In genomic region chr16:8885674-8886592, GRCh38 we compare ENCODE assay signal across 1 cellular context.
TF ChIP-seq lines count a peak whose summit lies in the region.

No MANE protein-coding gene starts in this region.

TF ChIP-seq in HepG2, 621 proteins besides CTCF, POLR2A, EP300 and RAD21 (continued from another document and continues in another):
- TF ChIP-seq, protein P1, sequence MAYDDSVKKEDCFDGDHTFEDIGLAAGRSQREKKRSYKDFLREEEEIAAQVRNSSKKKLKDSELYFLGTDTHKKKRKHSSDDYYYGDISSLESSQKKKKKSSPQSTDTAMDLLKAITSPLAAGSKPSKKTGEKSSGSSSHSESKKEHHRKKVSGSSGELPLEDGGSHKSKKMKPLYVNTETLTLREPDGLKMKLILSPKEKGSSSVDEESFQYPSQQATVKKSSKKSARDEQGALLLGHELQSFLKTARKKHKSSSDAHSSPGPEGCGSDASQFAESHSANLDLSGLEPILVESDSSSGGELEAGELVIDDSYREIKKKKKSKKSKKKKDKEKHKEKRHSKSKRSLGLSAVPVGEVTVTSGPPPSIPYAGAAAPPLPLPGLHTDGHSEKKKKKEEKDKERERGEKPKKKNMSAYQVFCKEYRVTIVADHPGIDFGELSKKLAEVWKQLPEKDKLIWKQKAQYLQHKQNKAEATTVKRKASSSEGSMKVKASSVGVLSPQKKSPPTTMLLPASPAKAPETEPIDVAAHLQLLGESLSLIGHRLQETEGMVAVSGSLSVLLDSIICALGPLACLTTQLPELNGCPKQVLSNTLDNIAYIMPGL (CRISPR knock-in tag; IDR thresholded peaks at IDR 0.05; ENCODE audit: borderline replicate concordance in 1 of 2, low read depth in 1 of 2), result no peak
- TF ChIP-seq KAT7 (CRISPR knock-in tag; IDR thresholded peaks at IDR 0.05; ENCODE audit: borderline replicate concordance) (no peak), ATRX (CRISPR knock-in tag; IDR thresholded peaks at IDR 0.05; ENCODE audit: borderline replicate concordance) (no peak), HMG20A (CRISPR knock-in tag; IDR thresholded peaks at IDR 0.05; ENCODE audit: borderline replicate concordance) (no peak), HNRNPL (IDR thresholded peaks at IDR 0.05; ENCODE audit: low read depth, low read length) (peak; percentile 83), SATB2 (CRISPR knock-in tag; IDR thresholded peaks at IDR 0.05) (no peak), JDP2 (CRISPR knock-in tag; IDR thresholded peaks at IDR 0.05; ENCODE audit: borderline replicate concordance) (no peak), ATF6 (CRISPR knock-in tag; conservative IDR thresholded peaks at IDR 0.05) (no peak), ZNF224 (CRISPR knock-in tag; IDR thresholded peaks at IDR 0.05) (peak; percentile 59; the same call in 1 of the 2 replicates), DPF2 (CRISPR knock-in tag; IDR thresholded peaks at IDR 0.05; ENCODE audit: borderline replicate concordance, low read depth) (no peak), ZBTB7A (CRISPR knock-in tag; IDR thresholded peaks at IDR 0.05) (0 out of 2 replicates have a peak, but pooled peaks have one; percentile 60), ZNF720 (CRISPR knock-in tag; IDR thresholded peaks at IDR 0.05) (no peak), KDM6A (CRISPR knock-in tag; IDR thresholded peaks at IDR 0.05; ENCODE audit: low read depth) (no peak), ZNF33A (CRISPR knock-in tag; IDR thresholded peaks at IDR 0.05; ENCODE audit: borderline replicate concordance) (no peak), KLF13 (CRISPR knock-in tag; IDR thresholded peaks at IDR 0.05) (no peak), PHF8 (CRISPR knock-in tag; IDR thresholded peaks at IDR 0.05) (no peak; the same call in 1 of the 2 replicates), EEA1 (CRISPR knock-in tag; IDR thresholded peaks at IDR 0.05; ENCODE audit: borderline replicate concordance) (no peak), SRSF1 (optimal IDR thresholded peaks at IDR 0.05; ENCODE audit: low read depth, low read length) (peak; percentile 76), U2AF2 (IDR thresholded peaks at IDR 0.05; ENCODE audit: low read depth, low read length) (no peak), IRF2 (CRISPR knock-in tag; IDR thresholded peaks at IDR 0.05) (no peak), MYPOP (CRISPR knock-in tag; IDR thresholded peaks at IDR 0.05) (peak; percentile 6; the same call in 1 of the 2 replicates), ZNF260 (CRISPR knock-in tag; IDR thresholded peaks at IDR 0.05; ENCODE audit: borderline replicate concordance, low read depth) (no peak), ARNT2 (CRISPR knock-in tag; IDR thresholded peaks at IDR 0.05; ENCODE audit: low read depth) (0 out of 2 replicates have a peak, but pooled peaks have one; percentile 14), USF2 (IDR thresholded peaks at IDR 0.05; ENCODE audit: low read depth, low read length) (no peak), USF2 (CRISPR knock-in tag; IDR thresholded peaks at IDR 0.05; ENCODE audit: borderline replicate concordance) (no peak), MIXL1 (CRISPR knock-in tag; IDR thresholded peaks at IDR 0.05) (no peak), JUND (CRISPR knock-in tag; IDR thresholded peaks at IDR 0.05) (no peak; the same call in 1 of the 2 replicates), ZNF619 (CRISPR knock-in tag; IDR thresholded peaks at IDR 0.05) (no peak), STAT5B (CRISPR knock-in tag; IDR thresholded peaks at IDR 0.05) (no peak), NR2C2 (CRISPR knock-in tag; IDR thresholded peaks at IDR 0.05; ENCODE audit: borderline replicate concordance) (no peak), MYNN (CRISPR knock-in tag; IDR thresholded peaks at IDR 0.05; ENCODE audit: low read depth) (no peak), NFYC (CRISPR knock-in tag; IDR thresholded peaks at IDR 0.05) (no peak), RFX1 (IDR thresholded peaks at IDR 0.05) (no peak)
- TF ChIP-seq, protein P2, sequence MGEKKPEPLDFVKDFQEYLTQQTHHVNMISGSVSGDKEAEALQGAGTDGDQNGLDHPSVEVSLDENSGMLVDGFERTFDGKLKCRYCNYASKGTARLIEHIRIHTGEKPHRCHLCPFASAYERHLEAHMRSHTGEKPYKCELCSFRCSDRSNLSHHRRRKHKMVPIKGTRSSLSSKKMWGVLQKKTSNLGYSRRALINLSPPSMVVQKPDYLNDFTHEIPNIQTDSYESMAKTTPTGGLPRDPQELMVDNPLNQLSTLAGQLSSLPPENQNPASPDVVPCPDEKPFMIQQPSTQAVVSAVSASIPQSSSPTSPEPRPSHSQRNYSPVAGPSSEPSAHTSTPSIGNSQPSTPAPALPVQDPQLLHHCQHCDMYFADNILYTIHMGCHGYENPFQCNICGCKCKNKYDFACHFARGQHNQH (CRISPR knock-in tag; IDR thresholded peaks at IDR 0.05), result no peak; the same call in 1 of the 2 replicates
- TF ChIP-seq, protein P3, sequence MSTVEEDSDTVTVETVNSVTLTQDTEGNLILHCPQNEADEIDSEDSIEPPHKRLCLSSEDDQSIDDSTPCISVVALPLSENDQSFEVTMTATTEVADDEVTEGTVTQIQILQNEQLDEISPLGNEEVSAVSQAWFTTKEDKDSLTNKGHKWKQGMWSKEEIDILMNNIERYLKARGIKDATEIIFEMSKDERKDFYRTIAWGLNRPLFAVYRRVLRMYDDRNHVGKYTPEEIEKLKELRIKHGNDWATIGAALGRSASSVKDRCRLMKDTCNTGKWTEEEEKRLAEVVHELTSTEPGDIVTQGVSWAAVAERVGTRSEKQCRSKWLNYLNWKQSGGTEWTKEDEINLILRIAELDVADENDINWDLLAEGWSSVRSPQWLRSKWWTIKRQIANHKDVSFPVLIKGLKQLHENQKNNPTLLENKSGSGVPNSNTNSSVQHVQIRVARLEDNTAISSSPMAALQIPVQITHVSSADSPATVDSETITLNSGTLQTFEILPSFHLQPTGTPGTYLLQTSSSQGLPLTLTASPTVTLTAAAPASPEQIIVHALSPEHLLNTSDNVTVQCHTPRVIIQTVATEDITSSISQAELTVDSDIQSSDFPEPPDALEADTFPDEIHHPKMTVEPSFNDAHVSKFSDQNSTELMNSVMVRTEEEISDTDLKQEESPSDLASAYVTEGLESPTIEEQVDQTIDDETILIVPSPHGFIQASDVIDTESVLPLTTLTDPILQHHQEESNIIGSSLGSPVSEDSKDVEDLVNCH (CRISPR knock-in tag; IDR thresholded peaks at IDR 0.05), result no peak
- TF ChIP-seq, protein P4, sequence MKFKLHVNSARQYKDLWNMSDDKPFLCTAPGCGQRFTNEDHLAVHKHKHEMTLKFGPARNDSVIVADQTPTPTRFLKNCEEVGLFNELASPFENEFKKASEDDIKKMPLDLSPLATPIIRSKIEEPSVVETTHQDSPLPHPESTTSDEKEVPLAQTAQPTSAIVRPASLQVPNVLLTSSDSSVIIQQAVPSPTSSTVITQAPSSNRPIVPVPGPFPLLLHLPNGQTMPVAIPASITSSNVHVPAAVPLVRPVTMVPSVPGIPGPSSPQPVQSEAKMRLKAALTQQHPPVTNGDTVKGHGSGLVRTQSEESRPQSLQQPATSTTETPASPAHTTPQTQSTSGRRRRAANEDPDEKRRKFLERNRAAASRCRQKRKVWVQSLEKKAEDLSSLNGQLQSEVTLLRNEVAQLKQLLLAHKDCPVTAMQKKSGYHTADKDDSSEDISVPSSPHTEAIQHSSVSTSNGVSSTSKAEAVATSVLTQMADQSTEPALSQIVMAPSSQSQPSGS (CRISPR knock-in tag; IDR thresholded peaks at IDR 0.05), result no peak
- TF ChIP-seq, protein P5, sequence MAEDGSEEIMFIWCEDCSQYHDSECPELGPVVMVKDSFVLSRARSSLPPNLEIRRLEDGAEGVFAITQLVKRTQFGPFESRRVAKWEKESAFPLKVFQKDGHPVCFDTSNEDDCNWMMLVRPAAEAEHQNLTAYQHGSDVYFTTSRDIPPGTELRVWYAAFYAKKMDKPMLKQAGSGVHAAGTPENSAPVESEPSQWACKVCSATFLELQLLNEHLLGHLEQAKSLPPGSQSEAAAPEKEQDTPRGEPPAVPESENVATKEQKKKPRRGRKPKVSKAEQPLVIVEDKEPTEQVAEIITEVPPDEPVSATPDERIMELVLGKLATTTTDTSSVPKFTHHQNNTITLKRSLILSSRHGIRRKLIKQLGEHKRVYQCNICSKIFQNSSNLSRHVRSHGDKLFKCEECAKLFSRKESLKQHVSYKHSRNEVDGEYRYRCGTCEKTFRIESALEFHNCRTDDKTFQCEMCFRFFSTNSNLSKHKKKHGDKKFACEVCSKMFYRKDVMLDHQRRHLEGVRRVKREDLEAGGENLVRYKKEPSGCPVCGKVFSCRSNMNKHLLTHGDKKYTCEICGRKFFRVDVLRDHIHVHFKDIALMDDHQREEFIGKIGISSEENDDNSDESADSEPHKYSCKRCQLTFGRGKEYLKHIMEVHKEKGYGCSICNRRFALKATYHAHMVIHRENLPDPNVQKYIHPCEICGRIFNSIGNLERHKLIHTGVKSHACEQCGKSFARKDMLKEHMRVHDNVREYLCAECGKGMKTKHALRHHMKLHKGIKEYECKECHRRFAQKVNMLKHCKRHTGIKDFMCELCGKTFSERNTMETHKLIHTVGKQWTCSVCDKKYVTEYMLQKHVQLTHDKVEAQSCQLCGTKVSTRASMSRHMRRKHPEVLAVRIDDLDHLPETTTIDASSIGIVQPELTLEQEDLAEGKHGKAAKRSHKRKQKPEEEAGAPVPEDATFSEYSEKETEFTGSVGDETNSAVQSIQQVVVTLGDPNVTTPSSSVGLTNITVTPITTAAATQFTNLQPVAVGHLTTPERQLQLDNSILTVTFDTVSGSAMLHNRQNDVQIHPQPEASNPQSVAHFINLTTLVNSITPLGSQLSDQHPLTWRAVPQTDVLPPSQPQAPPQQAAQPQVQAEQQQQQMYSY (CRISPR knock-in tag; IDR thresholded peaks at IDR 0.05), result no peak
- TF ChIP-seq, protein P6, sequence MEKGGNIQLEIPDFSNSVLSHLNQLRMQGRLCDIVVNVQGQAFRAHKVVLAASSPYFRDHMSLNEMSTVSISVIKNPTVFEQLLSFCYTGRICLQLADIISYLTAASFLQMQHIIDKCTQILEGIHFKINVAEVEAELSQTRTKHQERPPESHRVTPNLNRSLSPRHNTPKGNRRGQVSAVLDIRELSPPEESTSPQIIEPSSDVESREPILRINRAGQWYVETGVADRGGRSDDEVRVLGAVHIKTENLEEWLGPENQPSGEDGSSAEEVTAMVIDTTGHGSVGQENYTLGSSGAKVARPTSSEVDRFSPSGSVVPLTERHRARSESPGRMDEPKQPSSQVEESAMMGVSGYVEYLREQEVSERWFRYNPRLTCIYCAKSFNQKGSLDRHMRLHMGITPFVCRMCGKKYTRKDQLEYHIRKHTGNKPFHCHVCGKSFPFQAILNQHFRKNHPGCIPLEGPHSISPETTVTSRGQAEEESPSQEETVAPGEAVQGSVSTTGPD (CRISPR knock-in tag; IDR thresholded peaks at IDR 0.05), result no peak
- TF ChIP-seq, protein P7, sequence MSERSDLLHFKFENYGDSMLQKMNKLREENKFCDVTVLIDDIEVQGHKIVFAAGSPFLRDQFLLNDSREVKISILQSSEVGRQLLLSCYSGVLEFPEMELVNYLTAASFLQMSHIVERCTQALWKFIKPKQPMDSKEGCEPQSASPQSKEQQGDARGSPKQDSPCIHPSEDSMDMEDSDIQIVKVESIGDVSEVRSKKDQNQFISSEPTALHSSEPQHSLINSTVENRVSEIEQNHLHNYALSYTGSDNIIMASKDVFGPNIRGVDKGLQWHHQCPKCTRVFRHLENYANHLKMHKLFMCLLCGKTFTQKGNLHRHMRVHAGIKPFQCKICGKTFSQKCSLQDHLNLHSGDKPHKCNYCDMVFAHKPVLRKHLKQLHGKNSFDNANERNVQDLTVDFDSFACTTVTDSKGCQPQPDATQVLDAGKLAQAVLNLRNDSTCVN (CRISPR knock-in tag; IDR thresholded peaks at IDR 0.05; ENCODE audit: borderline replicate concordance), result no peak
- TF ChIP-seq, protein P8, sequence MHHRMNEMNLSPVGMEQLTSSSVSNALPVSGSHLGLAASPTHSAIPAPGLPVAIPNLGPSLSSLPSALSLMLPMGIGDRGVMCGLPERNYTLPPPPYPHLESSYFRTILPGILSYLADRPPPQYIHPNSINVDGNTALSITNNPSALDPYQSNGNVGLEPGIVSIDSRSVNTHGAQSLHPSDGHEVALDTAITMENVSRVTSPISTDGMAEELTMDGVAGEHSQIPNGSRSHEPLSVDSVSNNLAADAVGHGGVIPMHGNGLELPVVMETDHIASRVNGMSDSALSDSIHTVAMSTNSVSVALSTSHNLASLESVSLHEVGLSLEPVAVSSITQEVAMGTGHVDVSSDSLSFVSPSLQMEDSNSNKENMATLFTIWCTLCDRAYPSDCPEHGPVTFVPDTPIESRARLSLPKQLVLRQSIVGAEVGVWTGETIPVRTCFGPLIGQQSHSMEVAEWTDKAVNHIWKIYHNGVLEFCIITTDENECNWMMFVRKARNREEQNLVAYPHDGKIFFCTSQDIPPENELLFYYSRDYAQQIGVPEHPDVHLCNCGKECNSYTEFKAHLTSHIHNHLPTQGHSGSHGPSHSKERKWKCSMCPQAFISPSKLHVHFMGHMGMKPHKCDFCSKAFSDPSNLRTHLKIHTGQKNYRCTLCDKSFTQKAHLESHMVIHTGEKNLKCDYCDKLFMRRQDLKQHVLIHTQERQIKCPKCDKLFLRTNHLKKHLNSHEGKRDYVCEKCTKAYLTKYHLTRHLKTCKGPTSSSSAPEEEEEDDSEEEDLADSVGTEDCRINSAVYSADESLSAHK (CRISPR knock-in tag; IDR thresholded peaks at IDR 0.05; ENCODE audit: borderline replicate concordance), result no peak
